Comparison of ENCODE assay signal across 25 cellular contexts in genomic region chr17:56868716-56869115, GRCh38.
"Had no signal": no experiment of that assay in that cellular context is flagged by ENCODE, and none has a peak within 500 bp of the region (broad histone marks: within the 10 kb centered on the region; RNA-seq: fewer than 3 reads in every experiment).

No MANE protein-coding gene starts in this region.

- H3K9me3 Mint-ChIP-seq: activated naive CD4-positive, alpha-beta T cell treated with anti-CD3 and anti-CD28 coated beads, Interleukin-2, amount 50 U/mL, for 24 hours; endodermal cell; mesothelial cell of epicardium; stimulated activated memory B cell treated with anti-CD40 and anti-IgM and Interleukin-4, amounts not matched to agents 10 μg/mL and 1 μg/mL and 100 μg/mL, for 72 hours; stimulated activated naive CD8-positive, alpha-beta T cell treated with anti-CD3 and anti-CD28 coated beads, Interleukin-15, amount 100 ng/mL, for 72 hours had no signal

- H3K36me3 Mint-ChIP-seq: activated naive CD4-positive, alpha-beta T cell treated with anti-CD3 and anti-CD28 coated beads, Interleukin-2, amount 50 U/mL, for 24 hours; mesothelial cell of epicardium had no signal

- H3K27ac ChIP-seq: pancreas, prostate gland, skin epidermis had no signal

- H3K4me3 Mint-ChIP-seq: activated naive CD4-positive, alpha-beta T cell treated with anti-CD3 and anti-CD28 coated beads, Interleukin-2, amount 50 U/mL, for 24 hours; endodermal cell; mesothelial cell of epicardium; naive thymus-derived CD4-positive, alpha-beta T cell; stimulated activated memory B cell treated with anti-CD40 and anti-IgM and Interleukin-4, amounts not matched to agents 10 μg/mL and 1 μg/mL and 100 μg/mL, for 72 hours; stimulated activated naive CD8-positive, alpha-beta T cell treated with anti-CD3 and anti-CD28 coated beads, Interleukin-15, amount 100 ng/mL, for 72 hours had no signal

- ATAC-seq: left ventricle myocardium superior; naive thymus-derived CD4-positive, alpha-beta T cell; sciatic nerve; stimulated activated memory B cell treated with anti-CD40 and anti-IgM and Interleukin-4, amounts not matched to agents 10 μg/mL and 1 μg/mL and 100 μg/mL, for 72 hours; stimulated activated naive CD8-positive, alpha-beta T cell treated with anti-CD3 and anti-CD28 coated beads, Interleukin-15, amount 100 ng/mL, for 72 hours had no signal

- H3K27me3 Mint-ChIP-seq: stimulated activated memory B cell treated with anti-CD40 and anti-IgM and Interleukin-4, amounts not matched to agents 10 μg/mL and 1 μg/mL and 100 μg/mL, for 72 hours had no signal

- FAIRE-seq: islet of Langerhans, pancreas had no signal

- DNase-seq: activated CD4-positive, alpha-beta T cell treated with anti-CD3 and anti-CD28 coated beads for 4 hours; activated CD4-positive, alpha-beta T cell treated with anti-CD3 and anti-CD28 coated beads, Interleukin-2, amount 50 U/mL, for 48 hours; activated CD4-positive, CD25-positive, alpha-beta regulatory T cell; activated CD8-positive, alpha-beta memory T cell treated with anti-CD3 and anti-CD28 coated beads for 24 hours; activated gamma-delta T cell treated with Interleukin-2 at 50 U/mL for 16 hours; activated T-cell treated with anti-CD3 and anti-CD28 coated beads, Interleukin-2, amount 50 U/mL, for 1 hour; central memory CD4-positive, alpha-beta T cell; endodermal cell; esophagus squamous epithelium; foreskin melanocyte; left ventricle myocardium superior; naive thymus-derived CD4-positive, alpha-beta T cell; pancreas; retina; stimulated activated CD4-positive, alpha-beta T cell treated with anti-CD3 and anti-CD28 coated beads, Interleukin-4, amount 100 ng/mL, for 24 hours; stimulated activated naive CD8-positive, alpha-beta T cell treated with anti-CD3 and anti-CD28 coated beads, Interleukin-15, amount 100 ng/mL, for 72 hours; substantia nigra had no signal

- H3K36me3 ChIP-seq: breast epithelium, pancreas, prostate gland had no signal

- H3K4me1 Mint-ChIP-seq: endodermal cell; stimulated activated naive CD8-positive, alpha-beta T cell treated with anti-CD3 and anti-CD28 coated beads, Interleukin-15, amount 100 ng/mL, for 72 hours had no signal

- H3K4me3 ChIP-seq: breast epithelium, esophagus squamous epithelium, pancreas, prostate gland, skin epidermis had no signal

- H3K27me3 ChIP-seq: breast epithelium, esophagus squamous epithelium, pancreas had no signal

- H3K4me1 ChIP-seq: breast epithelium, esophagus squamous epithelium, pancreas, prostate gland had no signal

- H3K27ac Mint-ChIP-seq: activated naive CD4-positive, alpha-beta T cell treated with anti-CD3 and anti-CD28 coated beads, Interleukin-2, amount 50 U/mL, for 24 hours; endodermal cell; mesothelial cell of epicardium; stimulated activated memory B cell treated with anti-CD40 and anti-IgM and Interleukin-4, amounts not matched to agents 10 μg/mL and 1 μg/mL and 100 μg/mL, for 72 hours; stimulated activated naive CD8-positive, alpha-beta T cell treated with anti-CD3 and anti-CD28 coated beads, Interleukin-15, amount 100 ng/mL, for 72 hours had no signal

- H3K9me3 ChIP-seq: breast epithelium, esophagus squamous epithelium, pancreas, prostate gland had no signal
